In genomic region chr2:233656443-233656842, GRCh38 we compare ENCODE assay signal across 28 cellular contexts. TPM values are rescaled to one million over a fixed set of nuclear protein-coding genes. Genes with fewer than 3 reads are reported as not detected.
"Had no signal": no experiment of that assay in that cellular context is flagged by ENCODE, and none has a peak within 500 bp of the region (broad histone marks: within the 10 kb centered on the region; RNA-seq: fewer than 3 reads in every experiment).

No MANE protein-coding gene starts in this region.

- H3K4me3 Mint-ChIP-seq: activated B cell treated with CpG ODN at 0.5 μM for 24 hours; activated CD4-positive, alpha-beta memory T cell treated with anti-CD3 and anti-CD28 coated beads, Interleukin-2, amount 10 ng/mL, durations not matched to agents 7 days and 5 days; activated naive CD4-positive, alpha-beta T cell treated with anti-CD3 and anti-CD28 coated beads, Interleukin-2, amount 50 U/mL, for 24 hours; activated naive CD8-positive, alpha-beta T cell treated with anti-CD3 and anti-CD28 coated beads, Interleukin-2, amount 50 U/mL, for 24 hours; activated T-cell treated with anti-CD3 and anti-CD28 coated beads, Interleukin-2, amount 50 U/mL, for 72 hours; central memory CD8-positive, alpha-beta T cell; T-helper 1 cell treated with Interleukin-12 subunit alpha and Interleukin-12 subunit beta and Interleukin-4 antibody, amounts not matched to agents 30 μg/mL and 1 μg/mL, for 36 hours had no signal

- H3K9me3 ChIP-seq: ascending aorta, body of pancreas, Peyer's patch, SJSA1 had no signal

- H3K36me3 ChIP-seq: ascending aorta, Peyer's patch, SJSA1 had no signal

- H3K9me3 Mint-ChIP-seq: activated B cell treated with CpG ODN at 0.5 μM for 24 hours; activated CD4-positive, alpha-beta memory T cell treated with anti-CD3 and anti-CD28 coated beads, Interleukin-2, amount 10 ng/mL, durations not matched to agents 7 days and 5 days; activated naive CD4-positive, alpha-beta T cell treated with anti-CD3 and anti-CD28 coated beads, Interleukin-2, amount 50 U/mL, for 24 hours; activated naive CD8-positive, alpha-beta T cell treated with anti-CD3 and anti-CD28 coated beads, Interleukin-2, amount 50 U/mL, for 24 hours; activated T-cell treated with anti-CD3 and anti-CD28 coated beads, Interleukin-2, amount 50 U/mL, for 72 hours; central memory CD8-positive, alpha-beta T cell; T-helper 1 cell treated with Interleukin-12 subunit alpha and Interleukin-12 subunit beta and Interleukin-4 antibody, amounts not matched to agents 30 μg/mL and 1 μg/mL, for 36 hours had no signal

- H3K4me1 Mint-ChIP-seq: activated B cell treated with CpG ODN at 0.5 μM for 24 hours; activated naive CD4-positive, alpha-beta T cell treated with anti-CD3 and anti-CD28 coated beads, Interleukin-2, amount 50 U/mL, for 24 hours; activated naive CD8-positive, alpha-beta T cell treated with anti-CD3 and anti-CD28 coated beads, Interleukin-2, amount 50 U/mL, for 24 hours; central memory CD8-positive, alpha-beta T cell had no signal

- H3K36me3 Mint-ChIP-seq: activated naive CD4-positive, alpha-beta T cell treated with anti-CD3 and anti-CD28 coated beads, Interleukin-2, amount 50 U/mL, for 24 hours had no signal

- ATAC-seq: activated naive CD8-positive, alpha-beta T cell treated with anti-CD3 and anti-CD28 coated beads, Interleukin-2, amount 50 U/mL, for 24 hours; body of pancreas; SK-N-SH treated with all-trans-retinoic acid at 6 μM for 48 hours had no signal

- H3K27me3 ChIP-seq: ascending aorta, body of pancreas, Peyer's patch had no signal

- H3K4me3 ChIP-seq: ascending aorta, body of pancreas, Peyer's patch, SJSA1 had no signal

- DNase-seq: activated B cell treated with CpG ODN at 0.5 μM for 24 hours; activated CD4-positive, alpha-beta memory T cell treated with anti-CD3 and anti-CD28 coated beads, Interleukin-2, amount 10 ng/mL, durations not matched to agents 7 days and 5 days; activated CD4-positive, alpha-beta T cell treated with anti-CD3 and anti-CD28 coated beads for 1 hour; activated CD4-positive, alpha-beta T cell treated with anti-CD3 and anti-CD28 coated beads, Interleukin-2, amount 50 U/mL, for 1 hour; activated effector memory CD4-positive, alpha-beta T cell treated with Interleukin-2 at 50 U/mL for 16 hours; activated naive CD4-positive, alpha-beta T cell; activated naive CD8-positive, alpha-beta T cell treated with anti-CD3 and anti-CD28 coated beads, Interleukin-2, amount 50 U/mL, for 24 hours; amniotic stem cell; body of pancreas; MV-4-11; NCI-H1105; NCI-H1436; NCI-H1694 treated with DMSO at 0.1 percent for 48 hours; NCI-H2029 treated with DMSO at 0.1 percent for 48 hours; NCI-H446; NCI-H524; Peyer's patch; SHP77; T-helper 9 cell had no signal

- H3K27ac ChIP-seq: ascending aorta, body of pancreas, KMS-11, Peyer's patch, SJSA1 had no signal

- H3K27ac Mint-ChIP-seq: activated B cell treated with CpG ODN at 0.5 μM for 24 hours; activated CD4-positive, alpha-beta memory T cell treated with anti-CD3 and anti-CD28 coated beads, Interleukin-2, amount 10 ng/mL, durations not matched to agents 7 days and 5 days; activated naive CD4-positive, alpha-beta T cell treated with anti-CD3 and anti-CD28 coated beads, Interleukin-2, amount 50 U/mL, for 24 hours; activated naive CD8-positive, alpha-beta T cell treated with anti-CD3 and anti-CD28 coated beads, Interleukin-2, amount 50 U/mL, for 24 hours; activated T-cell treated with anti-CD3 and anti-CD28 coated beads, Interleukin-2, amount 50 U/mL, for 72 hours; T-helper 1 cell treated with Interleukin-12 subunit alpha and Interleukin-12 subunit beta and Interleukin-4 antibody, amounts not matched to agents 30 μg/mL and 1 μg/mL, for 36 hours had no signal

RNA-seq across cellular contexts. Expression of gene UGT1A9, which starts 15.3 kb away (rescaled TPM):
- total RNA-seq: activated B cell treated with CpG ODN at 0.5 μM for 24 hours; activated CD4-positive, alpha-beta memory T cell treated with anti-CD3 and anti-CD28 coated beads, Interleukin-2, amount 10 ng/mL, durations not matched to agents 7 days and 5 days; activated T-cell treated with anti-CD3 and anti-CD28 coated beads, Interleukin-2, amount 50 U/mL, for 72 hours; ascending aorta; body of pancreas; MCF 10A; SJSA1 had no signal

RNA-seq across cellular contexts. Expression of gene UGT1A10, which starts 20.2 kb away (rescaled TPM):
- total RNA-seq: activated B cell treated with CpG ODN at 0.5 μM for 24 hours; activated CD4-positive, alpha-beta memory T cell treated with anti-CD3 and anti-CD28 coated beads, Interleukin-2, amount 10 ng/mL, durations not matched to agents 7 days and 5 days; activated T-cell treated with anti-CD3 and anti-CD28 coated beads, Interleukin-2, amount 50 U/mL, for 72 hours; ascending aorta; MCF 10A; SJSA1 had no signal

RNA-seq across cellular contexts. Expression of gene UGT1A7, which starts 25.3 kb away (rescaled TPM):
- total RNA-seq: activated B cell treated with CpG ODN at 0.5 μM for 24 hours; activated CD4-positive, alpha-beta memory T cell treated with anti-CD3 and anti-CD28 coated beads, Interleukin-2, amount 10 ng/mL, durations not matched to agents 7 days and 5 days; activated T-cell treated with anti-CD3 and anti-CD28 coated beads, Interleukin-2, amount 50 U/mL, for 72 hours; ascending aorta; body of pancreas; MCF 10A; SJSA1 had no signal

RNA-seq across cellular contexts. Expression of gene UGT1A6, which starts 36.2 kb away (rescaled TPM):
- total RNA-seq: activated B cell treated with CpG ODN at 0.5 μM for 24 hours; activated CD4-positive, alpha-beta memory T cell treated with anti-CD3 and anti-CD28 coated beads, Interleukin-2, amount 10 ng/mL, durations not matched to agents 7 days and 5 days; activated T-cell treated with anti-CD3 and anti-CD28 coated beads, Interleukin-2, amount 50 U/mL, for 72 hours; SJSA1 had no signal

RNA-seq across cellular contexts. Expression of gene UGT1A8, which starts 39.0 kb away (rescaled TPM):
- total RNA-seq: activated B cell treated with CpG ODN at 0.5 μM for 24 hours; activated CD4-positive, alpha-beta memory T cell treated with anti-CD3 and anti-CD28 coated beads, Interleukin-2, amount 10 ng/mL, durations not matched to agents 7 days and 5 days; activated T-cell treated with anti-CD3 and anti-CD28 coated beads, Interleukin-2, amount 50 U/mL, for 72 hours; ascending aorta; body of pancreas; MCF 10A; SJSA1 had no signal
